ENCODE assay signal across 1 cellular context in the genomic region with DNA sequence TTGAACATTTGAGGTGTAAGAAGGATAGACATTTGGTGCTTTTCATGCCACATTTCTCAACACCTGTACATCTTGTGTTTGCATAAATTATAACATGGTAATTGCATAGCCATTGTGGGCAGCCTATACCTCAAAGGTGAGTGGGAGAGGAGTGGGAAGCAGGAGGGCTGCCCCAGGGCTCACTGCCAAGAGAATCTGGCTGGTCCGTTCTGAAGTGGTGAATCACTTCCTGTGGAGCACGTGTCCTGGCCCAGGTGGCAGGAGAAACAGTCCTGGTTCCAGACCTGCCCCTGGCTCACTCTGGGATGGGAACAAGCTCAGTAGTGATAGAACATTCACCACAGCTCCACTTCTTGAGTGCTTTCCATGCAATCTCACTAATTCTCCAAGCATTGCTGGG.
TF ChIP-seq lines count a peak whose summit lies in the region.

No MANE protein-coding gene starts in this region.

TF ChIP-seq in Ishikawa, 13 proteins besides CTCF, POLR2A, EP300 and RAD21 (continued from another document):
- TF ChIP-seq, protein P1, sequence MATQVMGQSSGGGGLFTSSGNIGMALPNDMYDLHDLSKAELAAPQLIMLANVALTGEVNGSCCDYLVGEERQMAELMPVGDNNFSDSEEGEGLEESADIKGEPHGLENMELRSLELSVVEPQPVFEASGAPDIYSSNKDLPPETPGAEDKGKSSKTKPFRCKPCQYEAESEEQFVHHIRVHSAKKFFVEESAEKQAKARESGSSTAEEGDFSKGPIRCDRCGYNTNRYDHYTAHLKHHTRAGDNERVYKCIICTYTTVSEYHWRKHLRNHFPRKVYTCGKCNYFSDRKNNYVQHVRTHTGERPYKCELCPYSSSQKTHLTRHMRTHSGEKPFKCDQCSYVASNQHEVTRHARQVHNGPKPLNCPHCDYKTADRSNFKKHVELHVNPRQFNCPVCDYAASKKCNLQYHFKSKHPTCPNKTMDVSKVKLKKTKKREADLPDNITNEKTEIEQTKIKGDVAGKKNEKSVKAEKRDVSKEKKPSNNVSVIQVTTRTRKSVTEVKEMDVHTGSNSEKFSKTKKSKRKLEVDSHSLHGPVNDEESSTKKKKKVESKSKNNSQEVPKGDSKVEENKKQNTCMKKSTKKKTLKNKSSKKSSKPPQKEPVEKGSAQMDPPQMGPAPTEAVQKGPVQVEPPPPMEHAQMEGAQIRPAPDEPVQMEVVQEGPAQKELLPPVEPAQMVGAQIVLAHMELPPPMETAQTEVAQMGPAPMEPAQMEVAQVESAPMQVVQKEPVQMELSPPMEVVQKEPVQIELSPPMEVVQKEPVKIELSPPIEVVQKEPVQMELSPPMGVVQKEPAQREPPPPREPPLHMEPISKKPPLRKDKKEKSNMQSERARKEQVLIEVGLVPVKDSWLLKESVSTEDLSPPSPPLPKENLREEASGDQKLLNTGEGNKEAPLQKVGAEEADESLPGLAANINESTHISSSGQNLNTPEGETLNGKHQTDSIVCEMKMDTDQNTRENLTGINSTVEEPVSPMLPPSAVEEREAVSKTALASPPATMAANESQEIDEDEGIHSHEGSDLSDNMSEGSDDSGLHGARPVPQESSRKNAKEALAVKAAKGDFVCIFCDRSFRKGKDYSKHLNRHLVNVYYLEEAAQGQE (IDR thresholded peaks at IDR 0.05; ENCODE audit: low read depth), result no peak
- no peak for TF ChIP-seq CEBPB (IDR thresholded peaks at IDR 0.05)
TF ChIP-seq in Ishikawa: peak in this region for 5.
